Comparison of ENCODE assay signal across 8 cellular contexts in the genomic region with DNA sequence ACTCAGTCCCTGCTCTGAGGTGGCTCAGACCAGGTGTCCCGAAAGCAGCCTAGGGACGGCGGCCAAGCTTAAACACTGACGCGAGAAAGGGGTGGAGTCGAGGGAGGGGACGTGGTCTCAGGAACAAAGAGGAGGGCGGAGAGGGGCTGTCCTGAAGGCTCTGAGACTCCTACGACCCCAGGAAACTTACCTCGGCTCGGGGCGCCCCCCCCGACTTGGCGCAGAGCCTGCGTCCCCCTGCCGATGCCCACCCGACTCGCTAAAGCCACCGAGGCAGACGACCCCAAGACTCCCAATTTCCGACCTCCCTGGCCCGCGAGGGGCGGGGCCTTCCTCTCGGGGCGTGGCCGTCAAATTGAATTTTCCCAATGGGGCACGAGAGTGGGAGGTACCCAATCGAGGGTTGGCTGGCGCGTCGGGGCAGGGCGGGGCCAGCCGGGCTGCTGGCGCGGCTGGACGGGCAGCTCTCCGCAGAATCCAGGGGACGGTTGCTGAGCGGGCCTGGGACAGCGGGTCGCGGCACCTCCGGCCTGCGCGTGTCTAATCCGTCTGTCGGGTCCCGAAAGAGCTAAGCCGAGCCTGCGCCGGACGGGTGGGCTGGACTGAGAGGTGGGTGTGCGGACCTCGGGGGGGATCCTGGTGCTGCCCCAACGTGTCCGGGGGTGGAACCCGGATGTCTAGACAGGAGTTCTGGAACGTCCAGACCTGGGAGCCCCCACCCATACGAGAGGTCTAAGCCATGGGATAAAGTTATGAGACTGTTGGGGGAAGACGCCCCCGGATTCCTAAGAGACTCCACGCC. TPM values are rescaled to one million over a fixed set of nuclear protein-coding genes. Genes with fewer than 3 reads are reported as not detected.
A peak's percentile ranks its signal among the peaks of the same experiment; 100 is the strongest.
DNase-seq lines count a peak whose midpoint lies in the region; ATAC-seq and TF ChIP-seq lines count a peak whose summit lies in the region.

A gene (plus strand): TSS at position 471 of the 802 bp plus-strand sequence. CDS start 1,941 bp downstream, outside the sequence.

- H3K27me3 ChIP-seq in BJ (ENCODE audit: control insufficient read depth, insufficient read depth, low read length) (no peaks in the 10 kb centered on the region), lower lobe of right lung (ENCODE audit: low read depth) (no peaks in the 10 kb centered on the region)

- no peak for TF ChIP-seq CTCF in BJ (IDR thresholded peaks at IDR 0.05; ENCODE audit: insufficient read depth, low read depth, low read length)
- no peak for TF ChIP-seq CTCF in activated CD8-positive, alpha-beta T cell treated with anti-CD3 and anti-CD28 coated beads for 36 hours (IDR thresholded peaks at IDR 0.05)
- no peak for TF ChIP-seq CTCF in lower lobe of right lung (IDR thresholded peaks at IDR 0.05)

- H3K4me3 ChIP-seq in BJ (ENCODE audit: low read depth, low read length): peak within 1 kb of the TSS; percentile 63
- peak within 1 kb of the TSS; percentile 96 for H3K4me3 ChIP-seq in lower lobe of right lung

- peak within 1 kb of the TSS; percentile 97 for H3K4me3 Mint-ChIP-seq in activated CD8-positive, alpha-beta T cell treated with anti-CD3 and anti-CD28 coated beads for 36 hours

- peak within 1 kb of the TSS; percentile 80 for H3K27ac Mint-ChIP-seq in activated CD8-positive, alpha-beta T cell treated with anti-CD3 and anti-CD28 coated beads for 36 hours

- peaks cover 4% of the 10 kb centered on the region for H3K36me3 Mint-ChIP-seq in activated CD8-positive, alpha-beta T cell treated with anti-CD3 and anti-CD28 coated beads for 36 hours (ENCODE audit: low read depth)

- H3K4me1 Mint-ChIP-seq in activated CD8-positive, alpha-beta T cell treated with anti-CD3 and anti-CD28 coated beads for 36 hours (ENCODE audit: low read depth): peaks cover 25% of the 10 kb centered on the region

- H3K36me3 ChIP-seq in BJ (ENCODE audit: control insufficient read depth, insufficient read depth, low read length) (no peaks in the 10 kb centered on the region), lower lobe of right lung (no peaks in the 10 kb centered on the region)

- H3K4me1 ChIP-seq in lower lobe of right lung: peaks cover 51% of the 10 kb centered on the region

- no peaks in the 10 kb centered on the region for H3K27me3 Mint-ChIP-seq in activated CD8-positive, alpha-beta T cell treated with anti-CD3 and anti-CD28 coated beads for 36 hours

- H3K9me3 ChIP-seq in lower lobe of right lung: no peaks in the 10 kb centered on the region

- peak within 1 kb of the TSS; percentile 98 for H3K27ac ChIP-seq in lower lobe of right lung

- intact Hi-C loops in activated CD8-positive, alpha-beta T cell treated with anti-CD3 and anti-CD28 coated beads for 36 hours (cut with micrococcal nuclease): loop anchor here (5.0 to 10.0 kb wide), 2 partner anchors 139 to 316 kb away; no protein-coding TSS in a partner anchor
- intact Hi-C loops in lower lobe of right lung (cut with DNase I): loop anchor here (10.0 kb wide), 1 partner anchor 136 kb away; no protein-coding TSS in a partner anchor

- CTCF ChIA-PET in BJ (lab: Yijun Ruan, JAX): interaction anchor here (1.1 to 7.7 kb wide), 7 partner anchors 12 to 135 kb away, joined by 3 to 101 read pairs (median 29); a partner anchor contains a TSS
- CTCF ChIA-PET in activated CD8-positive, alpha-beta T cell treated with anti-CD3 and anti-CD28 coated beads for 36 hours (lab: Charles Lee): interaction anchor here (0.7 to 6.1 kb wide), 7 partner anchors 67 to 232 kb away, joined by 3 to 44 read pairs (median 4); a partner anchor contains a TSS

- H3K9me3 Mint-ChIP-seq in activated CD8-positive, alpha-beta T cell treated with anti-CD3 and anti-CD28 coated beads for 36 hours: no peaks in the 10 kb centered on the region

- ATAC-seq in HG03460 (IDR thresholded peaks at IDR 0.05; ENCODE audit: unreplicated experiment) (peak; percentile 64), lower lobe of right lung (peak; percentile 88 to 89)
- peak; percentile 70 for ATAC-seq in activated CD8-positive, alpha-beta T cell treated with anti-CD3 and anti-CD28 coated beads for 36 hours

- DNase-seq in BJ (ENCODE audit: low read depth) (peak; percentile 41), GM19240 (ENCODE audit: insufficient read length, low spot score) (peak; percentile 88), NCI-H774 (lab: John Stamatoyannopoulos, UW) (peak; percentile 59), ecto neural progenitor cell (ENCODE audit: low spot score) (peak; percentile 96), lower lobe of right lung (peak; percentile 92)
- DNase-seq in activated CD8-positive, alpha-beta T cell treated with anti-CD3 and anti-CD28 coated beads for 36 hours: peak; percentile 93
- peak; percentile 59 to 85 (median 69) for DNase-seq in stimulated activated CD4-positive, alpha-beta T cell treated with anti-CD3 and anti-CD28 coated beads, TNF-alpha, amount 100 ng/mL, for 1 hour (ENCODE audit: low read depth in 3 of 3, low spot score in 1 of 3)

- POLR2A ChIA-PET in BJ (lab: Charles Lee): interaction anchor here (0.6 to 1.4 kb wide), 5 partner anchors 42 to 138 kb away, joined by 3 to 6 read pairs (median 4); a partner anchor contains a TSS
- POLR2A ChIA-PET in activated CD8-positive, alpha-beta T cell treated with anti-CD3 and anti-CD28 coated beads for 36 hours (lab: Charles Lee): interaction anchor here (0.6 to 8.1 kb wide), 6 partner anchors 26 to 155 kb away, joined by 3 to 52 read pairs (median 4); a partner anchor contains a TSS

RNA-seq across cellular contexts. Expression of the gene that starts here (rescaled TPM):
- polyA plus RNA-seq in BJ (2011; rRNA removed): 16.9 and 45.7 TPM in 2 replicates
- polyA minus RNA-seq in BJ (2011; rRNA and poly(A)+ RNA removed): 19.0 and 23.1 TPM in 2 replicates
- total RNA-seq in activated CD8-positive, alpha-beta T cell treated with anti-CD3 and anti-CD28 coated beads for 36 hours: 10 to 100 TPM; 32.0 to 36.3 TPM
- total RNA-seq in lower lobe of right lung: 44.8 TPM

Comparison
In these comparisons a context has a peak if more than half of its experiments do, and no peak if none do; other contexts are left out.
1. Peak in every context shown above with its lines: DNase-seq, ATAC-seq, H3K4me3 ChIP-seq and H3K27ac ChIP-seq.
2. DNase-seq: peak in every context shown above with its lines; median percentile 96 in ecto neural progenitor cell; 93 in activated CD8-positive, alpha-beta T cell treated with anti-CD3 and anti-CD28 coated beads for 36 hours; 92 in lower lobe of right lung; 88 in GM19240; 69 in stimulated activated CD4-positive, alpha-beta T cell treated with anti-CD3 and anti-CD28 coated beads, TNF-alpha, amount 100 ng/mL, for 1 hour; 59 in NCI-H774; 41 in BJ.